In the genomic region with DNA sequence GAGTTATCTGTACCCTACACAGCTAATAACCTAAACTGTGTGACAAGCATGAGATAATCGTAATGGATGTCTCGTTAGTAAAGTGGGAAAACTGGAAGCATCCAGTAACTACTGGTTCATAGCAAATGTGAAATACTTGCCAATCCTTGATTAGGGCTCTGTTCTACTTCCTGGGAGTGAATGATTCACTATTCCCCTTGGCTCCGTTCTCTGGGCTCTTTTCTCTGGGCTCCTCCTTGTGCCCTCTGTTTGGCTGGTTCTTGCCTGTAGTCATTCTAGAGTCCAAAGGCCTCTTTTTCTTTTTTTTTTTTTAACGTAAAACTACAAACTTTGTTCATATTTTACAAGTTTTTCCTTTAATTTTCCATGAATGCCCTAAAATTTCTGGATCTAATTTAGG, we compare ENCODE assay signal across 26 cellular contexts.
"Had no signal": no experiment of that assay in that cellular context is flagged by ENCODE, and none has a peak within 500 bp of the region (broad histone marks: within the 10 kb centered on the region; RNA-seq: fewer than 3 reads in every experiment).

No MANE protein-coding gene starts in this region.

- H3K27me3 ChIP-seq: brain microvascular endothelial cell, esophagus muscularis mucosa, gastroesophageal sphincter, heart right ventricle had no signal

- DNase-seq: activated CD4-positive, alpha-beta memory T cell treated with anti-CD3 and anti-CD28 coated beads, Interleukin-2, amount 10 ng/mL, durations not matched to agents 7 days and 5 days; activated CD4-positive, alpha-beta T cell treated with anti-CD3 and anti-CD28 coated beads for 4 hours; activated CD4-positive, alpha-beta T cell treated with anti-CD3 and anti-CD28 coated beads, Interleukin-2, amount 10 ng/mL, durations not matched to agents 7 days and 5 days; activated CD4-positive, alpha-beta T cell treated with anti-CD3 and anti-CD28 coated beads, Interleukin-2, amount 50 U/mL, for 4 hours; activated CD4-positive, CD25-positive, alpha-beta regulatory T cell; activated CD4-positive, CD25-positive, alpha-beta regulatory T cell treated with anti-CD3 and anti-CD28 coated beads, Interleukin-2, amount 50 U/mL, for 72 hours; activated effector memory CD4-positive, alpha-beta T cell treated with Interleukin-2 at 50 U/mL for 16 hours; activated gamma-delta T cell treated with Interleukin-2 at 50 U/mL for 16 hours; activated naive CD4-positive, alpha-beta T cell treated with anti-CD3 and anti-CD28 coated beads, Interleukin-2, amount 50 U/mL, for 16 hours; activated naive CD4-positive, alpha-beta T cell treated with Interleukin-2 at 50 U/mL for 16 hours; activated T-cell treated with anti-CD3 and anti-CD28 coated beads, Interleukin-2, amount 50 U/mL, for 4 hours; amniotic stem cell; anterior cingulate cortex; brain microvascular endothelial cell; cortex of kidney; dermis blood vessel endothelial cell; effector CD4-positive, alpha-beta T cell; effector memory CD8-positive, alpha-beta T cell; erythroblast; foreskin melanocyte; heart right ventricle; T-helper 2 cell had no signal

- H3K4me1 ChIP-seq: esophagus muscularis mucosa, gastroesophageal sphincter, heart right ventricle had no signal

- H3K4me1 Mint-ChIP-seq: activated CD4-positive, alpha-beta memory T cell treated with anti-CD3 and anti-CD28 coated beads, Interleukin-2, amount 10 ng/mL, durations not matched to agents 7 days and 5 days; activated CD4-positive, alpha-beta T cell treated with anti-CD3 and anti-CD28 coated beads, Interleukin-2, amount 10 ng/mL, durations not matched to agents 7 days and 5 days; activated T-helper 17 cell treated with anti-CD3 and anti-CD28 coated beads, Interleukin-2, amount 50 U/mL, for 72 hours had no signal

- H3K9me3 Mint-ChIP-seq: activated CD4-positive, alpha-beta memory T cell treated with anti-CD3 and anti-CD28 coated beads, Interleukin-2, amount 10 ng/mL, durations not matched to agents 7 days and 5 days; activated CD4-positive, alpha-beta T cell treated with anti-CD3 and anti-CD28 coated beads, Interleukin-2, amount 10 ng/mL, durations not matched to agents 7 days and 5 days; activated T-cell treated with anti-CD3 and anti-CD28 coated beads, Interleukin-2, amount 50 U/mL, for 4 hours; effector memory CD8-positive, alpha-beta T cell had no signal

- H3K4me3 Mint-ChIP-seq: activated CD4-positive, alpha-beta memory T cell treated with anti-CD3 and anti-CD28 coated beads, Interleukin-2, amount 10 ng/mL, durations not matched to agents 7 days and 5 days; activated CD4-positive, alpha-beta T cell treated with anti-CD3 and anti-CD28 coated beads, Interleukin-2, amount 10 ng/mL, durations not matched to agents 7 days and 5 days; activated naive CD8-positive, alpha-beta T cell; activated T-cell treated with anti-CD3 and anti-CD28 coated beads, Interleukin-2, amount 50 U/mL, for 4 hours; activated T-helper 17 cell treated with anti-CD3 and anti-CD28 coated beads, Interleukin-2, amount 50 U/mL, for 72 hours; effector memory CD8-positive, alpha-beta T cell had no signal

- H3K4me3 ChIP-seq: esophagus muscularis mucosa, gastroesophageal sphincter, heart right ventricle had no signal

- H3K36me3 Mint-ChIP-seq: activated naive CD8-positive, alpha-beta T cell had no signal

- H3K27ac Mint-ChIP-seq: activated CD4-positive, alpha-beta memory T cell treated with anti-CD3 and anti-CD28 coated beads, Interleukin-2, amount 10 ng/mL, durations not matched to agents 7 days and 5 days; activated CD4-positive, alpha-beta T cell treated with anti-CD3 and anti-CD28 coated beads, Interleukin-2, amount 10 ng/mL, durations not matched to agents 7 days and 5 days; activated naive CD8-positive, alpha-beta T cell; activated T-helper 17 cell treated with anti-CD3 and anti-CD28 coated beads, Interleukin-2, amount 50 U/mL, for 72 hours; effector memory CD8-positive, alpha-beta T cell had no signal

- H3K36me3 ChIP-seq: brain microvascular endothelial cell, esophagus muscularis mucosa, gastroesophageal sphincter, heart right ventricle had no signal

- ATAC-seq: activated T-cell treated with anti-CD3 and anti-CD28 coated beads, Interleukin-2, amount 50 U/mL, for 4 hours; activated T-helper 17 cell treated with anti-CD3 and anti-CD28 coated beads, Interleukin-2, amount 50 U/mL, for 72 hours; effector memory CD8-positive, alpha-beta T cell; gastroesophageal sphincter; heart right ventricle had no signal

- H3K27ac ChIP-seq: brain microvascular endothelial cell, esophagus muscularis mucosa, gastroesophageal sphincter, heart right ventricle had no signal

- H3K9me3 ChIP-seq: esophagus muscularis mucosa, gastroesophageal sphincter had no signal

- H3K27me3 Mint-ChIP-seq: activated CD4-positive, alpha-beta memory T cell treated with anti-CD3 and anti-CD28 coated beads, Interleukin-2, amount 10 ng/mL, durations not matched to agents 7 days and 5 days; activated CD4-positive, alpha-beta T cell treated with anti-CD3 and anti-CD28 coated beads, Interleukin-2, amount 10 ng/mL, durations not matched to agents 7 days and 5 days; activated naive CD8-positive, alpha-beta T cell; activated T-helper 17 cell treated with anti-CD3 and anti-CD28 coated beads, Interleukin-2, amount 50 U/mL, for 72 hours; effector memory CD8-positive, alpha-beta T cell had no signal
